8 cellular contexts compared by ENCODE assay signal in genomic region chr10:103367379-103367781, GRCh38. TPM values are rescaled to one million over a fixed set of nuclear protein-coding genes. Genes with fewer than 3 reads are reported as not detected.
DNase-seq lines count a peak whose midpoint lies in the region; ATAC-seq, FAIRE-seq and TF ChIP-seq lines count a peak whose summit lies in the region.

No MANE protein-coding gene starts in this region.

- H3K27me3 ChIP-seq in adipocyte (replicated peaks; ENCODE audit: control insufficient read depth, insufficient read depth, low read length) (no peaks in the 10 kb centered on the region), HepG2 (ENCODE audit: control insufficient read depth in 1 of 2, insufficient read depth in 2 of 2, low read length in 2 of 2) (no peaks in the 10 kb centered on the region; a peak in 1 of 5 replicates), tibial artery (no peaks in the 10 kb centered on the region)

- no peak for ATAC-seq in HepG2
- ATAC-seq in HG03565 (IDR thresholded peaks at IDR 0.05; ENCODE audit: unreplicated experiment): no peak

- no peaks in the 10 kb centered on the region for H4K20me1 ChIP-seq in HepG2 (ENCODE audit: insufficient read depth, low read length)

- H3K36me3 ChIP-seq in adipocyte (ENCODE audit: control insufficient read depth, insufficient read depth, low read length, severe bottlenecking): no peaks in the 10 kb centered on the region
- H3K36me3 ChIP-seq in HepG2 (replicated peaks in 1 of 2; ENCODE audit: control insufficient read depth in 1 of 2, insufficient read depth in 2 of 2, low read length in 2 of 2): no peaks in the 10 kb centered on the region
- H3K36me3 ChIP-seq in tibial artery: no peaks in the 10 kb centered on the region

- TF ChIP-seq CTCF in HepG2 (CRISPR knock-in tag; IDR thresholded peaks at IDR 0.05): no peak
- no peak for TF ChIP-seq CTCF in tibial artery (IDR thresholded peaks at IDR 0.05)

- no peak for TF ChIP-seq POLR2A in HepG2 (IDR thresholded peaks at IDR 0.05; ENCODE audit: insufficient read depth in 1 of 2, low read depth in 2 of 2, low read length in 2 of 2)

- no peak for TF ChIP-seq EP300 in HepG2 (IDR thresholded peaks at IDR 0.05; ENCODE audit: low read depth in 2 of 2, low read length in 2 of 2)
- TF ChIP-seq EP300 in HepG2 (CRISPR knock-in tag; IDR thresholded peaks at IDR 0.05; ENCODE audit: borderline replicate concordance): no peak

- H3K9me3 ChIP-seq in adipocyte (ENCODE audit: control insufficient read depth, low read length): no peaks in the 10 kb centered on the region
- no peaks in the 10 kb centered on the region for H3K9me3 ChIP-seq in HepG2 (ENCODE audit: low read length)
- H3K9me3 ChIP-seq in tibial artery: no peaks in the 10 kb centered on the region

- TF ChIP-seq RAD21 in HepG2 (CRISPR knock-in tag; IDR thresholded peaks at IDR 0.05): no peak

- H3K9ac ChIP-seq in adipocyte (ENCODE audit: low read length): peak overlapping the region; percentile 92
- H3K9ac ChIP-seq in HepG2 (ENCODE audit: insufficient read depth, low read depth, low read length): peak overlapping the region; percentile 85

- TSS peak; percentile 100 for BruUV-seq in HepG2 (replicated peaks; lab: Mats Ljungman, UMichigan)

- H3K4me1 ChIP-seq in adipocyte (ENCODE audit: control insufficient read depth, insufficient read depth, low read length) (peaks cover 4% of the 10 kb centered on the region), HepG2 (ENCODE audit: insufficient read depth, low read length) (peaks cover 25% of the 10 kb centered on the region), tibial artery (peaks cover 0 to 20% (median 15%) of the 10 kb centered on the region in 4 donors)

- intact Hi-C loops in HepG2 (cut with micrococcal nuclease; ENCODE audit: unreplicated experiment) (no loop called here), tibial artery (cut with DNase I; ENCODE audit: low total_unique reads) (loop anchor here (2.0 to 10.0 kb wide), 2 partner anchors 27 to 653 kb away; partner anchors contain the start of genes ARL3 and SFXN2)

- FAIRE-seq in HepG2 (lab: Jason Lieb, UNC): no peak

- H3K27ac ChIP-seq in HepG2 (ENCODE audit: extremely low read length, insufficient read depth, low read length) (peak overlapping the region; percentile 73), tibial artery (peak overlapping the region; percentile 80 to 94)

- in situ Hi-C loops in HepG2 (cut with HindIII; ENCODE audit: extremely low pct_ligation_motif_present, low pct_unique_long_range_greater_than_20kb): no loop called here

- POLR2A ChIA-PET in HepG2 (lab: Yijun Ruan, JAX): interaction anchor here (1.3 to 3.1 kb wide), 2 partner anchors 16 to 29 kb away, joined by 4 to 18 read pairs; partner anchors contain the start of genes ATP5MK, PCGF6 and PDCD11

- peak overlapping the region; percentile 73 for H2AFZ ChIP-seq in HepG2 (ENCODE audit: low read length)

- CTCF ChIA-PET in HepG2 (lab: Yijun Ruan, JAX; ENCODE audit: low intra/inter-chr PET ratio, low total read pairs): no interaction called here

- peak overlapping the region; percentile 70 for H3K4me2 ChIP-seq in HepG2 (ENCODE audit: low read depth, low read length)

- peak; percentile 57 for DNase-seq in activated CD8-positive, alpha-beta memory T cell treated with anti-CD3 and anti-CD28 coated beads for 24 hours
- DNase-seq in activated CD8-positive, alpha-beta memory T cell treated with anti-CD3 and anti-CD28 coated beads, Interleukin-2, amount 50 U/mL, for 48 hours: no peak
- peak; percentile 8 for DNase-seq in adipocyte (ENCODE audit: low read depth)
- no peak for DNase-seq in HepG2 (ENCODE audit: low spot score)
- DNase-seq in tibial artery: no peak
- DNase-seq in 8988T: no peak
- DNase-seq in SIG-M5 (lab: John Stamatoyannopoulos, UW): no peak

- peaks cover 4% of the 10 kb centered on the region for H3K79me2 ChIP-seq in HepG2 (ENCODE audit: insufficient read depth, low read length)

- WGBS in HepG2 (ENCODE audit: low lambda C conversion rate): 7% methylated on average over 10 of the region's 10 CpGs

- H3K4me3 ChIP-seq in adipocyte (ENCODE audit: low read length) (peak overlapping the region; percentile 93), HepG2 (replicated peaks in 1 of 3; ENCODE audit: insufficient read depth in 1 of 3, low read depth in 2 of 3, low read length in 3 of 3) (peak overlapping the region; percentile 82 to 97 (median 95)), tibial artery (peak overlapping the region; percentile 68 to 98)

RNA-seq across cellular contexts. Expression of gene TAF5, which starts 0.4 kb away (rescaled TPM):
- total RNA-seq in HepG2 (2016; rRNA removed; fragmentation: Illumina TruSeq; extraction: Trizol): 8.7 and 13.6 TPM in 2 replicates
- 1.2 TPM in 2 replicates for total RNA-seq in HepG2 (2016; cell fraction: cytosol; rRNA removed; fragmentation: Illumina TruSeq; extraction: Trizol; ENCODE audit: low read depth)
- 8.2 and 11.9 TPM in 2 replicates for total RNA-seq in HepG2 (2016; cell fraction: insoluble cytoplasmic fraction; rRNA removed; fragmentation: Illumina TruSeq; extraction: Trizol)
- 2.8 and 2.9 TPM in 2 replicates for total RNA-seq in HepG2 (2016; cell fraction: membrane; rRNA removed; fragmentation: Illumina TruSeq; extraction: Trizol)
- total RNA-seq in HepG2 (2016; cell fraction: nucleus; rRNA removed; fragmentation: Illumina TruSeq; extraction: Trizol): 5.1 and 5.4 TPM in 2 replicates
- 2.6 and 3.8 TPM in 2 replicates for polyA plus RNA-seq in HepG2 (2011; rRNA removed)
- polyA plus RNA-seq in HepG2 (2011; cell fraction: cytosol; rRNA removed): 1.9 and 2.2 TPM in 2 replicates
- 1.5 and 1.6 TPM in 2 replicates for polyA plus RNA-seq in HepG2 (2011; cell fraction: nucleus; rRNA removed)
- 3.3 and 4.6 TPM in 2 replicates for polyA plus RNA-seq in HepG2 (2012)
- 0.42 and 0.52 TPM in 2 replicates for polyA plus RNA-seq in HepG2 (2016; cell fraction: cytosol; fragmentation: Illumina TruSeq; extraction: Trizol; ENCODE audit: low read depth)
- 10.3 and 10.8 TPM in 2 replicates for polyA plus RNA-seq in HepG2 (2016; cell fraction: insoluble cytoplasmic fraction; fragmentation: Illumina TruSeq; extraction: Trizol; ENCODE audit: low read depth)
- polyA plus RNA-seq in HepG2 (2016; cell fraction: membrane; fragmentation: Illumina TruSeq; extraction: Trizol; ENCODE audit: low read depth): 1.1 and 1.3 TPM in 2 replicates
- 5.9 and 6.2 TPM in 2 replicates for polyA plus RNA-seq in HepG2 (2016; cell fraction: nucleus; fragmentation: Illumina TruSeq; extraction: Trizol; ENCODE audit: insufficient read depth, low read depth)
- 3.8 and 4.9 TPM in 2 replicates for polyA minus RNA-seq in HepG2 (2011; rRNA and poly(A)+ RNA removed; ENCODE audit: low replicate concordance)
- 3.6 and 4.0 TPM in 2 replicates for polyA minus RNA-seq in HepG2 (2011; cell fraction: cytosol; rRNA and poly(A)+ RNA removed)
- polyA minus RNA-seq in HepG2 (2011; cell fraction: nucleus; rRNA and poly(A)+ RNA removed): 3.0 and 3.5 TPM in 2 replicates

RNA-seq across cellular contexts. Expression of gene PCGF6, which starts 16.4 kb away (rescaled TPM):
- total RNA-seq in HepG2 (2016; rRNA removed; fragmentation: Illumina TruSeq; extraction: Trizol): 19.4 and 24.7 TPM in 2 replicates
- 5.7 and 6.2 TPM in 2 replicates for total RNA-seq in HepG2 (2016; cell fraction: cytosol; rRNA removed; fragmentation: Illumina TruSeq; extraction: Trizol; ENCODE audit: low read depth)
- 19.8 and 24.3 TPM in 2 replicates for total RNA-seq in HepG2 (2016; cell fraction: insoluble cytoplasmic fraction; rRNA removed; fragmentation: Illumina TruSeq; extraction: Trizol)
- 9.7 and 9.9 TPM in 2 replicates for total RNA-seq in HepG2 (2016; cell fraction: membrane; rRNA removed; fragmentation: Illumina TruSeq; extraction: Trizol)
- 11.8 and 13.2 TPM in 2 replicates for total RNA-seq in HepG2 (2016; cell fraction: nucleus; rRNA removed; fragmentation: Illumina TruSeq; extraction: Trizol)
- 4.5 and 5.2 TPM in 2 replicates for polyA plus RNA-seq in HepG2 (2011; rRNA removed)
- polyA plus RNA-seq in HepG2 (2011; cell fraction: cytosol; rRNA removed): 2.2 and 3.7 TPM in 2 replicates
- 2.1 and 2.3 TPM in 2 replicates for polyA plus RNA-seq in HepG2 (2011; cell fraction: nucleus; rRNA removed)
- polyA plus RNA-seq in HepG2 (2012): 5.9 and 9.4 TPM in 2 replicates
- polyA plus RNA-seq in HepG2 (2016; cell fraction: cytosol; fragmentation: Illumina TruSeq; extraction: Trizol; ENCODE audit: low read depth): 2.9 and 3.1 TPM in 2 replicates
- polyA plus RNA-seq in HepG2 (2016; cell fraction: insoluble cytoplasmic fraction; fragmentation: Illumina TruSeq; extraction: Trizol; ENCODE audit: low read depth): 20.9 and 24.5 TPM in 2 replicates
- 6.6 and 7.2 TPM in 2 replicates for polyA plus RNA-seq in HepG2 (2016; cell fraction: membrane; fragmentation: Illumina TruSeq; extraction: Trizol; ENCODE audit: low read depth)
- 13.5 and 14.1 TPM in 2 replicates for polyA plus RNA-seq in HepG2 (2016; cell fraction: nucleus; fragmentation: Illumina TruSeq; extraction: Trizol; ENCODE audit: insufficient read depth, low read depth)
- polyA minus RNA-seq in HepG2 (2011; rRNA and poly(A)+ RNA removed; ENCODE audit: low replicate concordance): 1.9 and 6.4 TPM in 2 replicates
- polyA minus RNA-seq in HepG2 (2011; cell fraction: cytosol; rRNA and poly(A)+ RNA removed): 3.4 and 3.9 TPM in 2 replicates
- 7.9 and 9.8 TPM in 2 replicates for polyA minus RNA-seq in HepG2 (2011; cell fraction: nucleus; rRNA and poly(A)+ RNA removed)

RNA-seq across cellular contexts. Expression of gene ATP5MK, which starts 28.9 kb away (rescaled TPM):
- 517 and 673 TPM in 2 replicates for total RNA-seq in HepG2 (2016; rRNA removed; fragmentation: Illumina TruSeq; extraction: Trizol)
- total RNA-seq in HepG2 (2016; cell fraction: cytosol; rRNA removed; fragmentation: Illumina TruSeq; extraction: Trizol; ENCODE audit: low read depth): 258 and 328 TPM in 2 replicates
- 493 and 717 TPM in 2 replicates for total RNA-seq in HepG2 (2016; cell fraction: insoluble cytoplasmic fraction; rRNA removed; fragmentation: Illumina TruSeq; extraction: Trizol)
- total RNA-seq in HepG2 (2016; cell fraction: membrane; rRNA removed; fragmentation: Illumina TruSeq; extraction: Trizol): 437 and 464 TPM in 2 replicates
- 157 and 178 TPM in 2 replicates for total RNA-seq in HepG2 (2016; cell fraction: nucleus; rRNA removed; fragmentation: Illumina TruSeq; extraction: Trizol)
- 276 and 312 TPM in 2 replicates for polyA plus RNA-seq in HepG2 (2011; rRNA removed)
- polyA plus RNA-seq in HepG2 (2011; cell fraction: cytosol; rRNA removed): 160 and 250 TPM in 2 replicates
- polyA plus RNA-seq in HepG2 (2011; cell fraction: nucleus; rRNA removed): 31.3 and 53.0 TPM in 2 replicates
- 263 and 341 TPM in 2 replicates for polyA plus RNA-seq in HepG2 (2012)
- polyA plus RNA-seq in HepG2 (2016; cell fraction: cytosol; fragmentation: Illumina TruSeq; extraction: Trizol; ENCODE audit: low read depth): 314 and 388 TPM in 2 replicates
- polyA plus RNA-seq in HepG2 (2016; cell fraction: insoluble cytoplasmic fraction; fragmentation: Illumina TruSeq; extraction: Trizol; ENCODE audit: low read depth): 638 and 679 TPM in 2 replicates
- polyA plus RNA-seq in HepG2 (2016; cell fraction: membrane; fragmentation: Illumina TruSeq; extraction: Trizol; ENCODE audit: low read depth): 396 and 455 TPM in 2 replicates
- polyA plus RNA-seq in HepG2 (2016; cell fraction: nucleus; fragmentation: Illumina TruSeq; extraction: Trizol; ENCODE audit: insufficient read depth, low read depth): 274 and 284 TPM in 2 replicates
- 11.6 and 27.9 TPM in 2 replicates for polyA minus RNA-seq in HepG2 (2011; rRNA and poly(A)+ RNA removed; ENCODE audit: low replicate concordance)
- polyA minus RNA-seq in HepG2 (2011; cell fraction: cytosol; rRNA and poly(A)+ RNA removed): 25.3 and 27.0 TPM in 2 replicates
- polyA minus RNA-seq in HepG2 (2011; cell fraction: nucleus; rRNA and poly(A)+ RNA removed): 14.5 and 28.2 TPM in 2 replicates

RNA-seq across cellular contexts. Expression of gene PDCD11, which starts 29.0 kb away (rescaled TPM):
- 40.3 and 52.8 TPM in 2 replicates for total RNA-seq in HepG2 (2016; rRNA removed; fragmentation: Illumina TruSeq; extraction: Trizol)
- 27.0 and 30.8 TPM in 2 replicates for total RNA-seq in HepG2 (2016; cell fraction: cytosol; rRNA removed; fragmentation: Illumina TruSeq; extraction: Trizol; ENCODE audit: low read depth)
- total RNA-seq in HepG2 (2016; cell fraction: insoluble cytoplasmic fraction; rRNA removed; fragmentation: Illumina TruSeq; extraction: Trizol): 34.1 and 54.5 TPM in 2 replicates
- total RNA-seq in HepG2 (2016; cell fraction: membrane; rRNA removed; fragmentation: Illumina TruSeq; extraction: Trizol): 18.0 and 20.8 TPM in 2 replicates
- total RNA-seq in HepG2 (2016; cell fraction: nucleus; rRNA removed; fragmentation: Illumina TruSeq; extraction: Trizol): 98.0 and 102 TPM in 2 replicates
- 12.8 and 17.7 TPM in 2 replicates for polyA plus RNA-seq in HepG2 (2011; rRNA removed)
- 9.6 and 9.7 TPM in 2 replicates for polyA plus RNA-seq in HepG2 (2011; cell fraction: cytosol; rRNA removed)
- 42.8 and 48.5 TPM in 2 replicates for polyA plus RNA-seq in HepG2 (2011; cell fraction: nucleus; rRNA removed)
- polyA plus RNA-seq in HepG2 (2012): 17.7 and 25.7 TPM in 2 replicates
- polyA plus RNA-seq in HepG2 (2016; cell fraction: cytosol; fragmentation: Illumina TruSeq; extraction: Trizol; ENCODE audit: low read depth): 3.2 and 3.6 TPM in 2 replicates
- 22.1 and 22.5 TPM in 2 replicates for polyA plus RNA-seq in HepG2 (2016; cell fraction: insoluble cytoplasmic fraction; fragmentation: Illumina TruSeq; extraction: Trizol; ENCODE audit: low read depth)
- 5.0 and 5.4 TPM in 2 replicates for polyA plus RNA-seq in HepG2 (2016; cell fraction: membrane; fragmentation: Illumina TruSeq; extraction: Trizol; ENCODE audit: low read depth)
- polyA plus RNA-seq in HepG2 (2016; cell fraction: nucleus; fragmentation: Illumina TruSeq; extraction: Trizol; ENCODE audit: insufficient read depth, low read depth): 93.1 and 111 TPM in 2 replicates
- 43.3 and 78.6 TPM in 2 replicates for polyA minus RNA-seq in HepG2 (2011; rRNA and poly(A)+ RNA removed; ENCODE audit: low replicate concordance)
- 18.0 and 22.6 TPM in 2 replicates for polyA minus RNA-seq in HepG2 (2011; cell fraction: cytosol; rRNA and poly(A)+ RNA removed)
- polyA minus RNA-seq in HepG2 (2011; cell fraction: nucleus; rRNA and poly(A)+ RNA removed): 41.7 and 65.8 TPM in 2 replicates

Comparison
In these comparisons a context has a peak if more than half of its experiments do, and no peak if none do; other contexts are left out.
1. DNase-seq: peak in activated CD8-positive, alpha-beta memory T cell treated with anti-CD3 and anti-CD28 coated beads for 24 hours (single experiment) and adipocyte (single experiment); none in activated CD8-positive, alpha-beta memory T cell treated with anti-CD3 and anti-CD28 coated beads, Interleukin-2, amount 50 U/mL, for 48 hours (single experiment), HepG2 (single experiment), tibial artery (0 of 2), 8988T (single experiment) and SIG-M5 (single experiment).
2. Peak in every context shown above with its lines, with median percentiles within 50 percentile points of each other: H3K4me3 ChIP-seq.